Comparison of ENCODE assay signal across 8 cellular contexts in genomic region chr10:92567952-92568600, GRCh38. TPM values are rescaled to one million over a fixed set of nuclear protein-coding genes. Genes with fewer than 3 reads are reported as not detected.
DNase-seq lines count a peak whose midpoint lies in the region; TF ChIP-seq lines count a peak whose summit lies in the region.

No MANE protein-coding gene starts in this region.

- no peak for TF ChIP-seq CTCF in AG10803 (conservative IDR thresholded peaks at IDR 0.05; ENCODE audit: low read length)
- no peak for TF ChIP-seq CTCF in GM20000 (IDR thresholded peaks at IDR 0.05; ENCODE audit: extremely low read depth, missing control alignments)
- no peak for TF ChIP-seq CTCF in esophagus squamous epithelium (IDR thresholded peaks at IDR 0.05)

- H3K9me3 ChIP-seq in esophagus squamous epithelium = no peaks in the 10 kb centered on the region

- TF ChIP-seq POLR2A in esophagus squamous epithelium (IDR thresholded peaks at IDR 0.05) = no peak

- DNase-seq in AG10803 (ENCODE audit: low read depth) = peak; percentile 52
- peak; percentile 55 for DNase-seq in GM20000 (ENCODE audit: low spot score)
- DNase-seq in HT1080 (ENCODE audit: low read depth) = peak; percentile 56
- DNase-seq in esophagus squamous epithelium (lab: John Stamatoyannopoulos, UW) = no peak
- DNase-seq in GOT3 (lab: John Stamatoyannopoulos, UW) = no peak
- DNase-seq in activated CD4-positive, alpha-beta T cell treated with anti-CD3 and anti-CD28 coated beads, Interleukin-2, amount 50 U/mL, for 4 hours = no peak
- no peak for DNase-seq in SW 1271 (lab: John Stamatoyannopoulos, UW)
- no peak for DNase-seq in stimulated activated CD4-positive, alpha-beta T cell treated with anti-CD3 and anti-CD28 coated beads, Interleukin-4, amount 100 ng/mL, for 24 hours

- WGBS in esophagus squamous epithelium, 2 donors = 70 to 80% methylated on average over 4 of the region's 4 CpGs

- intact Hi-C loops in esophagus squamous epithelium (cut with DNase I) = loop anchor here (5.0 kb wide), 1 partner anchor 51 kb away; no protein-coding TSS in a partner anchor

- peaks cover 0 to 24% (median 0%) of the 10 kb centered on the region in 3 donors for H3K36me3 ChIP-seq in esophagus squamous epithelium

- H3K4me3 ChIP-seq in AG10803 (ENCODE audit: low read length) = no peak overlapping the region
- no peak overlapping the region for H3K4me3 ChIP-seq in esophagus squamous epithelium

- peaks cover 10 to 59% (median 27%) of the 10 kb centered on the region in 3 donors for H3K4me1 ChIP-seq in esophagus squamous epithelium

- peak overlapping the region in 3 of 4 donors; percentile 38 to 70 (median 63) for H3K27ac ChIP-seq in esophagus squamous epithelium

- no peaks in the 10 kb centered on the region for H3K27me3 ChIP-seq in esophagus squamous epithelium

RNA-seq across cellular contexts. Expression of gene IDE, which starts 5.8 kb away (rescaled TPM):
- total RNA-seq in HT1080 (2014; rRNA removed; shearing (Covaris generic)) = 24.5 and 26.0 TPM in 2 replicates
- polyA plus RNA-seq in HT1080 (2015; cell fraction: cytosol; rRNA removed) = 11.0 and 13.7 TPM in 2 replicates
- polyA plus RNA-seq in HT1080 (2015; cell fraction: nucleus; rRNA removed) = 38.4 and 39.3 TPM in 2 replicates
- 10 to 100 TPM; 26.7 to 36.8 (median 29.5) TPM for total RNA-seq in esophagus squamous epithelium

RNA-seq across cellular contexts. Expression of gene KIF11, which starts 24.9 kb away (rescaled TPM):
- 36.8 and 37.7 TPM in 2 replicates for total RNA-seq in HT1080 (2014; rRNA removed; shearing (Covaris generic))
- polyA plus RNA-seq in HT1080 (2015; cell fraction: cytosol; rRNA removed) = 23.1 and 28.0 TPM in 2 replicates
- polyA plus RNA-seq in HT1080 (2015; cell fraction: nucleus; rRNA removed) = 51.8 and 56.2 TPM in 2 replicates
- 10 to 100 TPM in 2 of 4 donors, 1 to 10 TPM in 2; 7.4 to 21.5 (median 14.4) TPM for total RNA-seq in esophagus squamous epithelium

Comparison
In these comparisons a context has a peak if more than half of its experiments do, and no peak if none do; other contexts are left out.
1. DNase-seq: peak in AG10803 (single experiment), GM20000 (single experiment) and HT1080 (single experiment); none in esophagus squamous epithelium (single experiment), GOT3 (single experiment), activated CD4-positive, alpha-beta T cell treated with anti-CD3 and anti-CD28 coated beads, Interleukin-2, amount 50 U/mL, for 4 hours (0 of 2), SW 1271 (0 of 2) and stimulated activated CD4-positive, alpha-beta T cell treated with anti-CD3 and anti-CD28 coated beads, Interleukin-4, amount 100 ng/mL, for 24 hours (single experiment).